In genomic region chr2:85922210-85922609, GRCh38 we compare ENCODE assay signal across 2 cellular contexts.
TF ChIP-seq lines count a peak whose summit lies in the region.

No MANE protein-coding gene starts in this region.

TF ChIP-seq in GM23338, 12 proteins besides CTCF, POLR2A, EP300 and RAD21:
- TF ChIP-seq ETS1 (IDR thresholded peaks at IDR 0.05) (no peak), CREB1 (CRISPR knock-in tag; IDR thresholded peaks at IDR 0.05; ENCODE audit: low read depth) (no peak), NANOG (IDR thresholded peaks at IDR 0.05; ENCODE audit: borderline replicate concordance) (no peak), EZH2phosphoT487 (IDR thresholded peaks at IDR 0.05; ENCODE audit: unreplicated experiment) (no peak), STAT1 (IDR thresholded peaks at IDR 0.05; ENCODE audit: unreplicated experiment) (no peak), JUNB (IDR thresholded peaks at IDR 0.05; ENCODE audit: unreplicated experiment) (no peak), ZNF114 (CRISPR knock-in tag; IDR thresholded peaks at IDR 0.05) (no peak), ZNF462 (CRISPR knock-in tag; IDR thresholded peaks at IDR 0.05) (no peak), ZNF331 (CRISPR knock-in tag; IDR thresholded peaks at IDR 0.05; ENCODE audit: low read depth) (no peak), POLR2AphosphoS5 (IDR thresholded peaks at IDR 0.05; ENCODE audit: low read depth) (no peak), EZH2 (IDR thresholded peaks at IDR 0.05; ENCODE audit: low read depth, unreplicated experiment) (no peak)
- TF ChIP-seq, protein P1, sequence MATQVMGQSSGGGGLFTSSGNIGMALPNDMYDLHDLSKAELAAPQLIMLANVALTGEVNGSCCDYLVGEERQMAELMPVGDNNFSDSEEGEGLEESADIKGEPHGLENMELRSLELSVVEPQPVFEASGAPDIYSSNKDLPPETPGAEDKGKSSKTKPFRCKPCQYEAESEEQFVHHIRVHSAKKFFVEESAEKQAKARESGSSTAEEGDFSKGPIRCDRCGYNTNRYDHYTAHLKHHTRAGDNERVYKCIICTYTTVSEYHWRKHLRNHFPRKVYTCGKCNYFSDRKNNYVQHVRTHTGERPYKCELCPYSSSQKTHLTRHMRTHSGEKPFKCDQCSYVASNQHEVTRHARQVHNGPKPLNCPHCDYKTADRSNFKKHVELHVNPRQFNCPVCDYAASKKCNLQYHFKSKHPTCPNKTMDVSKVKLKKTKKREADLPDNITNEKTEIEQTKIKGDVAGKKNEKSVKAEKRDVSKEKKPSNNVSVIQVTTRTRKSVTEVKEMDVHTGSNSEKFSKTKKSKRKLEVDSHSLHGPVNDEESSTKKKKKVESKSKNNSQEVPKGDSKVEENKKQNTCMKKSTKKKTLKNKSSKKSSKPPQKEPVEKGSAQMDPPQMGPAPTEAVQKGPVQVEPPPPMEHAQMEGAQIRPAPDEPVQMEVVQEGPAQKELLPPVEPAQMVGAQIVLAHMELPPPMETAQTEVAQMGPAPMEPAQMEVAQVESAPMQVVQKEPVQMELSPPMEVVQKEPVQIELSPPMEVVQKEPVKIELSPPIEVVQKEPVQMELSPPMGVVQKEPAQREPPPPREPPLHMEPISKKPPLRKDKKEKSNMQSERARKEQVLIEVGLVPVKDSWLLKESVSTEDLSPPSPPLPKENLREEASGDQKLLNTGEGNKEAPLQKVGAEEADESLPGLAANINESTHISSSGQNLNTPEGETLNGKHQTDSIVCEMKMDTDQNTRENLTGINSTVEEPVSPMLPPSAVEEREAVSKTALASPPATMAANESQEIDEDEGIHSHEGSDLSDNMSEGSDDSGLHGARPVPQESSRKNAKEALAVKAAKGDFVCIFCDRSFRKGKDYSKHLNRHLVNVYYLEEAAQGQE (IDR thresholded peaks at IDR 0.05; ENCODE audit: unreplicated experiment), result no peak

TF ChIP-seq in K562, 482 proteins besides CTCF, POLR2A, EP300 and RAD21:
- TF ChIP-seq SMAD2 (IDR thresholded peaks at IDR 0.05; ENCODE audit: low read depth, low read length) (no peak), CHD1 (IDR thresholded peaks at IDR 0.05; ENCODE audit: low read length) (no peak), ZNF778 (CRISPR knock-in tag; IDR thresholded peaks at IDR 0.05) (no peak), TRIM25 (IDR thresholded peaks at IDR 0.05; ENCODE audit: borderline replicate concordance) (no peak), ETS1 (conservative IDR thresholded peaks at IDR 0.05; ENCODE audit: control insufficient read depth, low read depth, low read length) (no peak), ZBTB17 (CRISPR knock-in tag; IDR thresholded peaks at IDR 0.05) (no peak), KAT7 (CRISPR knock-in tag; IDR thresholded peaks at IDR 0.05; ENCODE audit: borderline replicate concordance) (no peak), ILK (tag; IDR thresholded peaks at IDR 0.05; ENCODE audit: borderline replicate concordance, low read depth) (no peak), BHLHE40 (IDR thresholded peaks at IDR 0.05; ENCODE audit: low read length) (no peak), STAT6 (CRISPR knock-in tag; IDR thresholded peaks at IDR 0.05) (no peak), ZKSCAN1 (IDR thresholded peaks at IDR 0.05; ENCODE audit: low read depth, low read length) (no peak), ATF4 (CRISPR knock-in tag; IDR thresholded peaks at IDR 0.05) (no peak), CHD2 (IDR thresholded peaks at IDR 0.05; ENCODE audit: low read depth, low read length) (no peak), TCF3 (CRISPR knock-in tag; IDR thresholded peaks at IDR 0.05) (no peak), SAFB (IDR thresholded peaks at IDR 0.05; ENCODE audit: borderline replicate concordance, low read depth, low read length) (no peak), ZNF431 (CRISPR knock-in tag; IDR thresholded peaks at IDR 0.05) (no peak)
- TF ChIP-seq, protein P2, sequence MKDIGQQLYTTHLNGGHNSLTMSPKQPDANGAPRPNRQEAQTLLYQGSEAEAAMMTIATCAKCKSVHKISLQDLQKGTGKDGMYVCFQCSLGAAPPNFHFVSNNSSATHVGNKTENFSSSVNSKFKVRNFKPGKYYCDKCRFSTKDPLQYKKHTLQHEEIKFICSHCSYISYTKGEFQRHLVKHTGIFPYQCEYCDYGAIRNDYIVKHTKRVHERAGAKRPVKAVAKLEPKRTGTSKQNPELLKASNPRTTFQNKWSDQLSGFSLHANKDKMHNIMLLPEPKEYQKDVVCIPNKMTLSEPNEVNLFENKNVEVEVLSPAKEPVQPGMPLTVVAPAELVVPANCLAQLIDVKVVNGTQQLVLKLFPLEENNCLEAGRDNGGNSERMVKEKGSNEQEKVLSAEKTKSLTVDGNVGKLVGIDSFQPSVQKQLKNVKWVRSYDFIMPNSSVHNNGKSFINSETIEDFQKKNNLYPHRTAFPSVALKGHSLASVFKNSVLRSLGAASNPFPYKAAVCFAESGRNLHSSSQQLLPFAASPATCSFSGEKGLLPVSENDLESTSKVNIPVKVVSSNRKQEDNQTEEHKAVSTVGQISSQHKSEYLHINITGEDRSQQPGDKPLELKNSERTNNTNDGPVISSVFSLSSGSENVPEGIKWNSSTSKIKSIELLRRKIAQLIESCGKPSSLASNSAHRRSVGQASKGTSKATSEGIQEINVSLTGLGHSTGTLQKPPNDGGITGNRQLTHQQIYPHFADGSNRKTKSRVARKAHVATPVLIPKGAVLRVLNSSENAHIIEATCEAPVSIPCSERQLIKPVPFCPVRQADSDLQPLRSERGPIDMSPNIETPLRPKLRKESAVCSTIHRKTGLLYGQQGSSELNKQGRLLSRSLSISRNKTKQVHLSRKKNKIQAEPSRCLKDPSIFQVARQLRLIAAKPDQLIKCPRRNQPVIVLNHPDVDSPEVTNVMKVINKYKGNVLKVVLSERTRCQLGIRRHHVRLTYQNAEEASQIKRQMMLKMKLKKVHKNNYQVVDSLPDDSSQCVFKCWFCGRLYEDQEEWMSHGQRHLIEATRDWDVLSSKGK (CRISPR knock-in tag; IDR thresholded peaks at IDR 0.05), result no peak
- TF ChIP-seq, protein P3, sequence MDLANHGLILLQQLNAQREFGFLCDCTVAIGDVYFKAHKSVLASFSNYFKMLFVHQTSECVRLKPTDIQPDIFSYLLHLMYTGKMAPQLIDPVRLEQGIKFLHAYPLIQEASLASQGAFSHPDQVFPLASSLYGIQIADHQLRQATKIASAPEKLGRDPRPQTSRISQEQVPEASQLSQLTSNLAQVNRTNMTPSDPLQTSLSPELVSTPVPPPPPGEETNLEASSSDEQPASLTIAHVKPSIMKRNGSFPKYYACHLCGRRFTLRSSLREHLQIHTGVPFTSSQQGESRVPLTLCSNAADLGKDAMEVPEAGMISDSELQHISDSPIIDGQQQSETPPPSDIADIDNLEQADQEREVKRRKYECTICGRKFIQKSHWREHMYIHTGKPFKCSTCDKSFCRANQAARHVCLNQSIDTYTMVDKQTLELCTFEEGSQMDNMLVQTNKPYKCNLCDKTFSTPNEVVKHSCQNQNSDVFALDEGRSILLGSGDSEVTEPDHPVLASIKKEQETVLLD (IDR thresholded peaks at IDR 0.05), result no peak
- TF ChIP-seq, protein P4, sequence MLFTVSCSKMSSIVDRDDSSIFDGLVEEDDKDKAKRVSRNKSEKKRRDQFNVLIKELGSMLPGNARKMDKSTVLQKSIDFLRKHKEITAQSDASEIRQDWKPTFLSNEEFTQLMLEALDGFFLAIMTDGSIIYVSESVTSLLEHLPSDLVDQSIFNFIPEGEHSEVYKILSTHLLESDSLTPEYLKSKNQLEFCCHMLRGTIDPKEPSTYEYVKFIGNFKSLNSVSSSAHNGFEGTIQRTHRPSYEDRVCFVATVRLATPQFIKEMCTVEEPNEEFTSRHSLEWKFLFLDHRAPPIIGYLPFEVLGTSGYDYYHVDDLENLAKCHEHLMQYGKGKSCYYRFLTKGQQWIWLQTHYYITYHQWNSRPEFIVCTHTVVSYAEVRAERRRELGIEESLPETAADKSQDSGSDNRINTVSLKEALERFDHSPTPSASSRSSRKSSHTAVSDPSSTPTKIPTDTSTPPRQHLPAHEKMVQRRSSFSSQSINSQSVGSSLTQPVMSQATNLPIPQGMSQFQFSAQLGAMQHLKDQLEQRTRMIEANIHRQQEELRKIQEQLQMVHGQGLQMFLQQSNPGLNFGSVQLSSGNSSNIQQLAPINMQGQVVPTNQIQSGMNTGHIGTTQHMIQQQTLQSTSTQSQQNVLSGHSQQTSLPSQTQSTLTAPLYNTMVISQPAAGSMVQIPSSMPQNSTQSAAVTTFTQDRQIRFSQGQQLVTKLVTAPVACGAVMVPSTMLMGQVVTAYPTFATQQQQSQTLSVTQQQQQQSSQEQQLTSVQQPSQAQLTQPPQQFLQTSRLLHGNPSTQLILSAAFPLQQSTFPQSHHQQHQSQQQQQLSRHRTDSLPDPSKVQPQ (CRISPR knock-in tag; IDR thresholded peaks at IDR 0.05; ENCODE audit: borderline replicate concordance), result no peak
- TF ChIP-seq, protein P1 (CRISPR knock-in tag; IDR thresholded peaks at IDR 0.05; ENCODE audit: low read depth), result no peak
